Comparison of ENCODE assay signal across 10 cellular contexts in the genomic region with DNA sequence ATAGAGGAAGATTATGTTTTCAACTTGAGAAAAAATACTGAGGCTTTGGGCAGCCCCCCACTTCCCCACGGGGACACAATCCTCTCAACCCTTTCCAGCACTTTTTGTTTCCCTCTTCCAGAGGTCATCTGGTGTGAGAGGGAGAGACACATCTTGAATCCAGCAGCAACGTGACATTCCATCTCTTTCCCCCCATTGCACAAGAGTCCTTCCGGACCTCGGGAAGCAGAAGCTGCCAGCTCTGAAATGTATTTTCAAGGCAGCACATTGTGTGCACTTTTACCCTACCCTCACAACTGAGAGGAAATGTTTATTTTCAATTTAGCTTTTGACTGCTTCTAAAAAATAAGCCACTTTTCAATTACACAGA. TPM values are rescaled to one million over a fixed set of nuclear protein-coding genes. Genes with fewer than 3 reads are reported as not detected.
DNase-seq lines count a peak whose midpoint lies in the region; ATAC-seq and TF ChIP-seq lines count a peak whose summit lies in the region.
"Had no signal": no experiment of that assay in that cellular context is flagged by ENCODE, and none has a peak within 500 bp of the region (broad histone marks: within the 10 kb centered on the region; RNA-seq: fewer than 3 reads in every experiment).

No MANE protein-coding gene starts in this region.

- no peaks in the 10 kb centered on the region for H3K27me3 ChIP-seq in left ventricle myocardium inferior (ENCODE audit: low read depth)
- H3K27me3 ChIP-seq in parathyroid adenoma (ENCODE audit: control insufficient read depth, insufficient read depth, low read length): no peaks in the 10 kb centered on the region

- no peaks in the 10 kb centered on the region for H3K9me3 Mint-ChIP-seq in stimulated activated naive CD8-positive, alpha-beta T cell treated with anti-CD3 and anti-CD28 coated beads, Interleukin-15, amount 100 ng/mL, for 72 hours
- H3K9me3 Mint-ChIP-seq: activated naive CD8-positive, alpha-beta T cell treated with anti-CD3 and anti-CD28 coated beads, Interleukin-2, amount 10 ng/mL, durations not matched to agents 7 days and 5 days had no signal

- peaks cover 70% of the 10 kb centered on the region for H3K4me1 ChIP-seq in left ventricle myocardium inferior
- no peaks in the 10 kb centered on the region for H3K4me1 ChIP-seq in parathyroid adenoma

- no peaks in the 10 kb centered on the region for H3K36me3 ChIP-seq in left ventricle myocardium inferior
- no peaks in the 10 kb centered on the region for H3K36me3 ChIP-seq in parathyroid adenoma (ENCODE audit: control insufficient read depth, insufficient read depth, low read length)

- intact Hi-C loops in left ventricle myocardium inferior (cut with micrococcal nuclease): no loop called here

- no peaks in the 10 kb centered on the region for H3K79me2 ChIP-seq in parathyroid adenoma

- no peaks in the 10 kb centered on the region for H3K4me1 Mint-ChIP-seq in stimulated activated naive CD8-positive, alpha-beta T cell treated with anti-CD3 and anti-CD28 coated beads, Interleukin-15, amount 100 ng/mL, for 72 hours
- H3K4me1 Mint-ChIP-seq: activated naive CD8-positive, alpha-beta T cell treated with anti-CD3 and anti-CD28 coated beads, Interleukin-2, amount 10 ng/mL, durations not matched to agents 7 days and 5 days had no signal

- H3K4me3 Mint-ChIP-seq in stimulated activated naive CD8-positive, alpha-beta T cell treated with anti-CD3 and anti-CD28 coated beads, Interleukin-15, amount 100 ng/mL, for 72 hours: no peak overlapping the region
- H3K4me3 Mint-ChIP-seq: activated naive CD8-positive, alpha-beta T cell treated with anti-CD3 and anti-CD28 coated beads, Interleukin-2, amount 10 ng/mL, durations not matched to agents 7 days and 5 days had no signal

- H3K4me3 ChIP-seq in left ventricle myocardium inferior (peak overlapping the region; percentile 34), parathyroid adenoma (ENCODE audit: low read depth, low read length) (no peak overlapping the region)

- peak overlapping the region in 1 of 2 donors; percentile 20 for H3K27ac Mint-ChIP-seq in stimulated activated naive CD8-positive, alpha-beta T cell treated with anti-CD3 and anti-CD28 coated beads, Interleukin-15, amount 100 ng/mL, for 72 hours
- H3K27ac Mint-ChIP-seq: activated naive CD8-positive, alpha-beta T cell treated with anti-CD3 and anti-CD28 coated beads, Interleukin-2, amount 10 ng/mL, durations not matched to agents 7 days and 5 days had no signal

- no peak overlapping the region for H3K4me2 ChIP-seq in parathyroid adenoma (ENCODE audit: low read length)

- DNase-seq in AG08396 (ENCODE audit: low spot score) (peak; percentile 12), amniotic epithelial cell (ENCODE audit: low read depth) (peak; percentile 52), left ventricle myocardium inferior (peak; percentile 48), activated T-cell treated with anti-CD3 and anti-CD28 coated beads for 4 hours (no peak)
- no peak for DNase-seq in central memory CD4-positive, alpha-beta T cell
- DNase-seq in stimulated activated naive CD8-positive, alpha-beta T cell treated with anti-CD3 and anti-CD28 coated beads, Interleukin-15, amount 100 ng/mL, for 72 hours: no peak
- DNase-seq: activated naive CD8-positive, alpha-beta T cell treated with anti-CD3 and anti-CD28 coated beads, Interleukin-2, amount 10 ng/mL, durations not matched to agents 7 days and 5 days had no signal

- H3K9me3 ChIP-seq in left ventricle myocardium inferior (replicated peaks) (no peaks in the 10 kb centered on the region), parathyroid adenoma (ENCODE audit: control insufficient read depth, low read length) (no peaks in the 10 kb centered on the region)

- no peak for TF ChIP-seq CTCF in left ventricle myocardium inferior (IDR thresholded peaks at IDR 0.05; ENCODE audit: borderline replicate concordance)
- no peak for TF ChIP-seq CTCF in parathyroid adenoma (IDR thresholded peaks at IDR 0.05)

- peaks cover 23% of the 10 kb centered on the region for H3K27me3 Mint-ChIP-seq in stimulated activated naive CD8-positive, alpha-beta T cell treated with anti-CD3 and anti-CD28 coated beads, Interleukin-15, amount 100 ng/mL, for 72 hours

- H3K27ac ChIP-seq in left ventricle myocardium inferior (replicated peaks) (peak overlapping the region; percentile 94), parathyroid adenoma (peak overlapping the region; percentile 72)
- H3K27ac ChIP-seq: VCaP had no signal

- H2AFZ ChIP-seq in parathyroid adenoma: no peak overlapping the region

- H3K9ac ChIP-seq in parathyroid adenoma: no peak overlapping the region

- no peak for ATAC-seq in GM18502 (IDR thresholded peaks at IDR 0.05; ENCODE audit: poor library complexity, unreplicated experiment)
- ATAC-seq in stimulated activated naive CD8-positive, alpha-beta T cell treated with anti-CD3 and anti-CD28 coated beads, Interleukin-15, amount 100 ng/mL, for 72 hours: no peak

RNA-seq across cellular contexts. Expression of gene FMO2, which starts 43.0 kb away (rescaled TPM):
- total RNA-seq in left ventricle myocardium inferior: 49.7 TPM
- total RNA-seq: activated naive CD8-positive, alpha-beta T cell treated with anti-CD3 and anti-CD28 coated beads, Interleukin-2, amount 10 ng/mL, durations not matched to agents 7 days and 5 days had no signal

RNA-seq across cellular contexts. Expression of gene FMO3, which starts 51.4 kb away (rescaled TPM):
- 1.3 TPM for total RNA-seq in left ventricle myocardium inferior
- total RNA-seq: activated naive CD8-positive, alpha-beta T cell treated with anti-CD3 and anti-CD28 coated beads, Interleukin-2, amount 10 ng/mL, durations not matched to agents 7 days and 5 days had no signal

Comparison
In these comparisons a context has a peak if more than half of its experiments do, and no peak if none do; other contexts are left out.
1. DNase-seq: peak in AG08396 (single experiment), amniotic epithelial cell (single experiment) and left ventricle myocardium inferior (single experiment); none in activated T-cell treated with anti-CD3 and anti-CD28 coated beads for 4 hours (single experiment), central memory CD4-positive, alpha-beta T cell (single experiment) and stimulated activated naive CD8-positive, alpha-beta T cell treated with anti-CD3 and anti-CD28 coated beads, Interleukin-15, amount 100 ng/mL, for 72 hours (0 of 2).